9 cellular contexts compared by ENCODE assay signal in the genomic region with DNA sequence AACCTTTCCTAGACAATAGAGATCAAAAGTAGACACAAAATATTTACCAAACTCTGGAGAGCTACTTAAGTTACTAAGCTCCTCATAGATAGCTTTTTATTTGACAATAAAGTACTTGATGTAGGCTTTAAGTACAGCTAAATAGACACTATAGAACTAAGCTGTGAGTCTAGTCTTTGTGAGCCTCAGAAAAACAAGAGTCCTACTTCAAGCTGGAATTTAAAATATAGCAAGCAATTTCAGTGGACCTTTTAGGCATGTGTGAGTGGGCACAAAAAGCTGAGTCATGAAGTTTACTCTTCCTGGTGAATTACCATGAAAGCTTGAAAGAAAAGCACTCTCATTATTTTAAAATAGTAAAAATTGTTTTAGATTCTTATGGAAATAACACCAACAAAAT.
DNase-seq lines count a peak whose midpoint lies in the region; ATAC-seq and TF ChIP-seq lines count a peak whose summit lies in the region.
"Had no signal": no experiment of that assay in that cellular context is flagged by ENCODE, and none has a peak within 500 bp of the region (broad histone marks: within the 10 kb centered on the region; RNA-seq: fewer than 3 reads in every experiment).

No MANE protein-coding gene starts in this region.

- no peak for DNase-seq in activated naive CD4-positive, alpha-beta T cell treated with anti-CD3 and anti-CD28 coated beads for 36 hours
- no peak for DNase-seq in activated naive CD4-positive, alpha-beta T cell treated with anti-CD3 and anti-CD28 coated beads, Interleukin-2, amount 50 U/mL, for 72 hours (ENCODE audit: low spot score in 2 of 2)
- peak; percentile 77 for DNase-seq in OCI-M1 (lab: John Stamatoyannopoulos, UW)
- peak; percentile 33 for DNase-seq in fibroblast of mammary gland (ENCODE audit: low read depth)
- DNase-seq in amygdala (lab: John Stamatoyannopoulos, UW) = no peak
- DNase-seq: MV-4-11 had no signal

- no peak overlapping the region for H3K4me3 ChIP-seq in fibroblast of mammary gland (ENCODE audit: control insufficient read depth, low read depth, low read length)

- H3K36me3 Mint-ChIP-seq in activated naive CD4-positive, alpha-beta T cell treated with anti-CD3 and anti-CD28 coated beads for 36 hours (ENCODE audit: low read depth) = peaks cover 1% of the 10 kb centered on the region
- peaks cover 5 to 18% of the 10 kb centered on the region in 2 donors for H3K36me3 Mint-ChIP-seq in activated naive CD4-positive, alpha-beta T cell treated with anti-CD3 and anti-CD28 coated beads, Interleukin-2, amount 50 U/mL, for 72 hours
- H3K36me3 Mint-ChIP-seq in stimulated activated memory B cell treated with anti-CD40 and anti-IgM and Interleukin-4, amounts not matched to agents 10 μg/mL and 1 μg/mL and 100 μg/mL, for 72 hours = peaks cover 7% of the 10 kb centered on the region

- H3K4me1 Mint-ChIP-seq in activated naive CD4-positive, alpha-beta T cell treated with anti-CD3 and anti-CD28 coated beads for 36 hours (ENCODE audit: low read depth) = peaks cover 84% of the 10 kb centered on the region
- H3K4me1 Mint-ChIP-seq in stimulated activated memory B cell treated with anti-CD40 and anti-IgM and Interleukin-4, amounts not matched to agents 10 μg/mL and 1 μg/mL and 100 μg/mL, for 72 hours = peaks cover 60% of the 10 kb centered on the region

- no peaks in the 10 kb centered on the region for H3K27me3 Mint-ChIP-seq in activated naive CD4-positive, alpha-beta T cell treated with anti-CD3 and anti-CD28 coated beads for 36 hours (ENCODE audit: low read depth)
- H3K27me3 Mint-ChIP-seq in stimulated activated memory B cell treated with anti-CD40 and anti-IgM and Interleukin-4, amounts not matched to agents 10 μg/mL and 1 μg/mL and 100 μg/mL, for 72 hours = no peaks in the 10 kb centered on the region

- H3K9me3 Mint-ChIP-seq in activated naive CD4-positive, alpha-beta T cell treated with anti-CD3 and anti-CD28 coated beads for 36 hours = no peaks in the 10 kb centered on the region
- H3K9me3 Mint-ChIP-seq in activated naive CD4-positive, alpha-beta T cell treated with anti-CD3 and anti-CD28 coated beads, Interleukin-2, amount 50 U/mL, for 72 hours = peaks cover 5 to 13% of the 10 kb centered on the region in 2 donors
- H3K9me3 Mint-ChIP-seq in stimulated activated memory B cell treated with anti-CD40 and anti-IgM and Interleukin-4, amounts not matched to agents 10 μg/mL and 1 μg/mL and 100 μg/mL, for 72 hours = peaks cover 5% of the 10 kb centered on the region

- TF ChIP-seq CTCF in fibroblast of mammary gland (conservative IDR thresholded peaks at IDR 0.05; ENCODE audit: control insufficient read depth, insufficient read depth, low read depth, low read length) = no peak

- no peak overlapping the region for H3K4me3 Mint-ChIP-seq in activated naive CD4-positive, alpha-beta T cell treated with anti-CD3 and anti-CD28 coated beads for 36 hours
- H3K4me3 Mint-ChIP-seq in stimulated activated memory B cell treated with anti-CD40 and anti-IgM and Interleukin-4, amounts not matched to agents 10 μg/mL and 1 μg/mL and 100 μg/mL, for 72 hours = no peak overlapping the region

- ATAC-seq in activated naive CD4-positive, alpha-beta T cell treated with anti-CD3 and anti-CD28 coated beads, Interleukin-2, amount 50 U/mL, for 72 hours = no peak
- no peak for ATAC-seq in stimulated activated memory B cell treated with anti-CD40 and anti-IgM and Interleukin-4, amounts not matched to agents 10 μg/mL and 1 μg/mL and 100 μg/mL, for 72 hours
- no peak for ATAC-seq in GM18873 (IDR thresholded peaks at IDR 0.05; ENCODE audit: low FRiP score, unreplicated experiment)
- ATAC-seq in GM21529 (IDR thresholded peaks at IDR 0.05; ENCODE audit: unreplicated experiment) = no peak

- CTCF ChIA-PET in activated naive CD4-positive, alpha-beta T cell treated with anti-CD3 and anti-CD28 coated beads for 36 hours (lab: Charles Lee) = interaction anchor here (1.2 to 1.4 kb wide), 2 partner anchors 26 to 76 kb away, joined by 3 read pairs; a partner anchor contains a TSS

- intact Hi-C loops in activated naive CD4-positive, alpha-beta T cell treated with anti-CD3 and anti-CD28 coated beads for 36 hours (cut with micrococcal nuclease) = no loop called here

- H3K27ac Mint-ChIP-seq in activated naive CD4-positive, alpha-beta T cell treated with anti-CD3 and anti-CD28 coated beads for 36 hours = peak overlapping the region; percentile 70
- peak overlapping the region in 1 of 2 donors; percentile 65 for H3K27ac Mint-ChIP-seq in activated naive CD4-positive, alpha-beta T cell treated with anti-CD3 and anti-CD28 coated beads, Interleukin-2, amount 50 U/mL, for 72 hours
- H3K27ac Mint-ChIP-seq in stimulated activated memory B cell treated with anti-CD40 and anti-IgM and Interleukin-4, amounts not matched to agents 10 μg/mL and 1 μg/mL and 100 μg/mL, for 72 hours = peak overlapping the region; percentile 59

Comparison
In these comparisons a context has a peak if more than half of its experiments do, and no peak if none do; other contexts are left out.
1. DNase-seq: peak in OCI-M1 (single experiment) and fibroblast of mammary gland (single experiment); none in activated naive CD4-positive, alpha-beta T cell treated with anti-CD3 and anti-CD28 coated beads for 36 hours (single experiment), activated naive CD4-positive, alpha-beta T cell treated with anti-CD3 and anti-CD28 coated beads, Interleukin-2, amount 50 U/mL, for 72 hours (0 of 2) and amygdala (0 of 56).